In the genomic region with DNA sequence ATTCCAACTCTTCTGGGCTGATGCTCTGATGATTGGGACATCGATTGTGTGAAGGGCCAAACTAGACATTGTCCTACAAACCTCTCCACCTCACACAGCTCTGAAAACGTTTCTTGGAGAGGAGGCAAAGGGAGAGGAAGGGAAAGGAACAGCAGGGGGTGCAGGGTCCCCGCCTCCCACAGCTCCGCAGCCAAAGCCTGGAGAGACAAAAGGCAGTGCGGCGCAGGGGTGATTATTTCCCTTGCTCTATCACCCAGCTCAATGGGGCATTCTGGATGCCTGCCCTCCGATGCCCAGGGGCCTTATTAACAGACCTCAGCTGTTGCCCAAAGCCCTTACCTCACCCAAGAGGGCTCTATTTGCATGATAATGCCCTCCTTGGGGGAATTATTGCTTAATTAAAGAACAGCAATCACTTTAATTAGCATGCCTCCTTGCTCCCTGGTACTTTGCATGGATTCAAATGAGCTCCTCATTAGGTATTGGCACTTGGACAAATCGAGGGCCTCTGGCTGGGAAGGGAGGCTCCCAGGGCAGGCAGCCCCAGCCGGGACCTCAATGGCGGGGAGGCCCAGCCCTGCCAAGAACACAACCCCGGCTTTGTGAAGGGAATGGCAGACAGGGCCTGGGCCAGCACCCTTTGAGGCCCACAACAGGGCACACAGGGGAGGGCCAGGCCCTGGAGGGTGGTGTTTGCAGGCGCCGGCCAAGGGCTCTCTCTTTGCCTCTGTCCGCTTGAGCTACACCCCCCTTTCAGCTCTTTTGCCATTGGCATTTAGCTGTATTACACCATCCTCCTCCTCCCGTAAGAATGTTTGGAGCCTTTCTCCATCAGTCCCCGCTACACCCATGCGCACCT, we compare ENCODE assay signal across 13 cellular contexts. TPM values are rescaled to one million over a fixed set of nuclear protein-coding genes. Genes with fewer than 3 reads are reported as not detected.
DNase-seq lines count a peak whose midpoint lies in the region; ATAC-seq and TF ChIP-seq lines count a peak whose summit lies in the region.
"Had no signal": no experiment of that assay in that cellular context is flagged by ENCODE, and none has a peak within 500 bp of the region (broad histone marks: within the 10 kb centered on the region; RNA-seq: fewer than 3 reads in every experiment).

No MANE protein-coding gene starts in this region.

- H3K4me3 Mint-ChIP-seq in activated CD8-positive, alpha-beta T cell treated with anti-CD3 and anti-CD28 coated beads, Interleukin-2, amount 10 ng/mL, durations not matched to agents 7 days and 5 days = no peak overlapping the region
- H3K4me3 Mint-ChIP-seq in activated CD8-positive, alpha-beta T cell treated with anti-CD3 and anti-CD28 coated beads for 36 hours = no peak overlapping the region
- H3K4me3 Mint-ChIP-seq: central memory CD8-positive, alpha-beta T cell; memory B cell had no signal

- no peak for TF ChIP-seq CTCF in activated CD8-positive, alpha-beta T cell treated with anti-CD3 and anti-CD28 coated beads for 36 hours (IDR thresholded peaks at IDR 0.05)
- TF ChIP-seq CTCF in lower leg skin (IDR thresholded peaks at IDR 0.05) = no peak

- intact Hi-C loops in activated CD8-positive, alpha-beta T cell treated with anti-CD3 and anti-CD28 coated beads for 36 hours (cut with micrococcal nuclease) = no loop called here
- intact Hi-C loops in lower leg skin (cut with DNase I; ENCODE audit: low total_unique reads) (no loop called here), aorta (cut with DNase I) (no loop called here)

- H3K27me3 Mint-ChIP-seq in activated CD8-positive, alpha-beta T cell treated with anti-CD3 and anti-CD28 coated beads, Interleukin-2, amount 10 ng/mL, durations not matched to agents 7 days and 5 days (ENCODE audit: low read depth) = no peaks in the 10 kb centered on the region
- H3K27me3 Mint-ChIP-seq in activated CD8-positive, alpha-beta T cell treated with anti-CD3 and anti-CD28 coated beads for 36 hours = no peaks in the 10 kb centered on the region

- H3K4me3 ChIP-seq in adipocyte (ENCODE audit: low read length) = no peak overlapping the region
- H3K4me3 ChIP-seq in lower leg skin (ENCODE audit: low read depth, poor library complexity, severe bottlenecking) = no peak overlapping the region
- no peak overlapping the region for H3K4me3 ChIP-seq in aorta (ENCODE audit: low read length in 2 of 2)

- CTCF ChIA-PET in activated CD8-positive, alpha-beta T cell treated with anti-CD3 and anti-CD28 coated beads, Interleukin-2, amount 10 ng/mL, durations not matched to agents 7 days and 5 days (lab: Charles Lee) = no interaction called here
- CTCF ChIA-PET in activated CD8-positive, alpha-beta T cell treated with anti-CD3 and anti-CD28 coated beads for 36 hours (lab: Charles Lee) = no interaction called here

- POLR2A ChIA-PET in activated CD8-positive, alpha-beta T cell treated with anti-CD3 and anti-CD28 coated beads, Interleukin-2, amount 10 ng/mL, durations not matched to agents 7 days and 5 days (lab: Charles Lee) = interaction anchor here (0.6 kb wide), 1 partner anchor 21 kb away, joined by 3 read pairs; no protein-coding TSS in a partner anchor
- POLR2A ChIA-PET in activated CD8-positive, alpha-beta T cell treated with anti-CD3 and anti-CD28 coated beads for 36 hours (lab: Charles Lee) = interaction anchor here (0.6 kb wide), 1 partner anchor 313 kb away, joined by 3 read pairs; no protein-coding TSS in a partner anchor

- H3K9me3 ChIP-seq in adipocyte (ENCODE audit: control insufficient read depth, low read length) (no peaks in the 10 kb centered on the region), aorta (ENCODE audit: control insufficient read depth, low read length) (no peaks in the 10 kb centered on the region)

- H3K4me1 ChIP-seq in adipocyte (ENCODE audit: control insufficient read depth, insufficient read depth, low read length) = peaks cover 30% of the 10 kb centered on the region
- no peaks in the 10 kb centered on the region for H3K4me1 ChIP-seq in aorta (ENCODE audit: control insufficient read depth in 1 of 2, insufficient read depth in 2 of 2, low read length in 2 of 2)

- no peak overlapping the region for H3K27ac ChIP-seq in aorta (ENCODE audit: low read depth in 1 of 2, low read length in 2 of 2)
- H3K27ac ChIP-seq: HL-60 had no signal

- H3K27me3 ChIP-seq in adipocyte (replicated peaks; ENCODE audit: control insufficient read depth, insufficient read depth, low read length) (no peaks in the 10 kb centered on the region), aorta (ENCODE audit: control insufficient read depth in 1 of 2, insufficient read depth in 2 of 2, low read length in 1 of 2) (no peaks in the 10 kb centered on the region)

- no peak for DNase-seq in activated CD8-positive, alpha-beta T cell treated with anti-CD3 and anti-CD28 coated beads, Interleukin-2, amount 10 ng/mL, durations not matched to agents 7 days and 5 days
- DNase-seq in activated CD8-positive, alpha-beta T cell treated with anti-CD3 and anti-CD28 coated beads for 36 hours = no peak
- DNase-seq in adipocyte (ENCODE audit: low read depth) (no peak), lower leg skin (ENCODE audit: low spot score in 2 of 2) (peak; percentile 51 to 84), aorta (no peak), DMS 273 treated with DMSO at 0.1 percent for 48 hours (lab: John Stamatoyannopoulos, UW) (no peak)
- DNase-seq in stimulated activated CD4-positive, alpha-beta T cell treated with anti-CD3 and anti-CD28 coated beads, Interleukin-2, amount 100 ng/mL, for 48 hours = no peak
- DNase-seq: activated gamma-delta T cell treated with Interleukin-2 at 50 U/mL for 16 hours, NCI-H748 treated with DMSO at 0.1 percent for 48 hours had no signal

- H3K9me3 Mint-ChIP-seq in activated CD8-positive, alpha-beta T cell treated with anti-CD3 and anti-CD28 coated beads, Interleukin-2, amount 10 ng/mL, durations not matched to agents 7 days and 5 days (ENCODE audit: insufficient read depth) = no peaks in the 10 kb centered on the region
- H3K9me3 Mint-ChIP-seq in activated CD8-positive, alpha-beta T cell treated with anti-CD3 and anti-CD28 coated beads for 36 hours = no peaks in the 10 kb centered on the region
- H3K9me3 Mint-ChIP-seq: central memory CD8-positive, alpha-beta T cell; memory B cell had no signal

- H3K9ac ChIP-seq in adipocyte (ENCODE audit: low read length) = peak overlapping the region; percentile 5

- peaks cover 30% of the 10 kb centered on the region for H3K4me1 Mint-ChIP-seq in activated CD8-positive, alpha-beta T cell treated with anti-CD3 and anti-CD28 coated beads, Interleukin-2, amount 10 ng/mL, durations not matched to agents 7 days and 5 days (ENCODE audit: low read depth)
- peaks cover 16% of the 10 kb centered on the region for H3K4me1 Mint-ChIP-seq in activated CD8-positive, alpha-beta T cell treated with anti-CD3 and anti-CD28 coated beads for 36 hours (ENCODE audit: low read depth)
- H3K4me1 Mint-ChIP-seq: memory B cell had no signal

- 72 to 83% methylated on average over 17 of the region's 17 CpGs for WGBS in lower leg skin, 2 donors
- WGBS in aorta, 2 donors = 77 to 82% methylated on average over 17 of the region's 17 CpGs

- H3K36me3 ChIP-seq in adipocyte (ENCODE audit: control insufficient read depth, insufficient read depth, low read length, severe bottlenecking) (no peaks in the 10 kb centered on the region), aorta (ENCODE audit: control insufficient read depth in 1 of 2, insufficient read depth in 2 of 2, low read length in 1 of 2) (no peaks in the 10 kb centered on the region)

- ATAC-seq in activated CD8-positive, alpha-beta T cell treated with anti-CD3 and anti-CD28 coated beads, Interleukin-2, amount 10 ng/mL, durations not matched to agents 7 days and 5 days = no peak
- ATAC-seq in activated CD8-positive, alpha-beta T cell treated with anti-CD3 and anti-CD28 coated beads for 36 hours = no peak
- ATAC-seq in aorta (ENCODE audit: low FRiP score) (peak; percentile 62), HG03108 (IDR thresholded peaks at IDR 0.05; ENCODE audit: unreplicated experiment) (no peak)

- TF ChIP-seq POLR2A in lower leg skin (IDR thresholded peaks at IDR 0.05) = no peak

- H3K27ac Mint-ChIP-seq in activated CD8-positive, alpha-beta T cell treated with anti-CD3 and anti-CD28 coated beads, Interleukin-2, amount 10 ng/mL, durations not matched to agents 7 days and 5 days = peak overlapping the region; percentile 97
- no peak overlapping the region for H3K27ac Mint-ChIP-seq in activated CD8-positive, alpha-beta T cell treated with anti-CD3 and anti-CD28 coated beads for 36 hours
- H3K27ac Mint-ChIP-seq: memory B cell had no signal

- no peaks in the 10 kb centered on the region for H3K36me3 Mint-ChIP-seq in activated CD8-positive, alpha-beta T cell treated with anti-CD3 and anti-CD28 coated beads, Interleukin-2, amount 10 ng/mL, durations not matched to agents 7 days and 5 days (ENCODE audit: low read depth)
- no peaks in the 10 kb centered on the region for H3K36me3 Mint-ChIP-seq in activated CD8-positive, alpha-beta T cell treated with anti-CD3 and anti-CD28 coated beads for 36 hours (ENCODE audit: low read depth)
- H3K36me3 Mint-ChIP-seq: memory B cell had no signal

RNA-seq across cellular contexts. Expression of a gene that starts 19.8 kb away (rescaled TPM):
- 1 to 10 TPM; 3.6 to 4.1 TPM for total RNA-seq in activated CD8-positive, alpha-beta T cell treated with anti-CD3 and anti-CD28 coated beads, Interleukin-2, amount 10 ng/mL, durations not matched to agents 7 days and 5 days
- 1 to 10 TPM; 3.2 to 4.0 TPM for total RNA-seq in activated CD8-positive, alpha-beta T cell treated with anti-CD3 and anti-CD28 coated beads for 36 hours
- total RNA-seq in lower leg skin = 10 to 100 TPM; 12.3 to 21.0 (median 18.0) TPM
- 10 to 100 TPM in 1 of 2 donors, 1 to 10 TPM in 1; 8.1 to 50.3 TPM for total RNA-seq in aorta
- polyA plus RNA-seq in aorta = under 1 TPM; 0.49 to 0.88 TPM

Comparison
In these comparisons a context has a peak if more than half of its experiments do, and no peak if none do; other contexts are left out.
1. DNase-seq: peak in lower leg skin (2 of 2); none in activated CD8-positive, alpha-beta T cell treated with anti-CD3 and anti-CD28 coated beads, Interleukin-2, amount 10 ng/mL, durations not matched to agents 7 days and 5 days (single experiment), activated CD8-positive, alpha-beta T cell treated with anti-CD3 and anti-CD28 coated beads for 36 hours (single experiment), adipocyte (single experiment), aorta (0 of 2), stimulated activated CD4-positive, alpha-beta T cell treated with anti-CD3 and anti-CD28 coated beads, Interleukin-2, amount 100 ng/mL, for 48 hours (0 of 2) and DMS 273 treated with DMSO at 0.1 percent for 48 hours (single experiment).